10 cellular contexts compared by ENCODE assay signal in genomic region chr6:4359108-4359710, GRCh38.
DNase-seq lines count a peak whose midpoint lies in the region; ATAC-seq and TF ChIP-seq lines count a peak whose summit lies in the region.
"Had no signal": no experiment of that assay in that cellular context is flagged by ENCODE, and none has a peak within 500 bp of the region (broad histone marks: within the 10 kb centered on the region; RNA-seq: fewer than 3 reads in every experiment).

No MANE protein-coding gene starts in this region.

- peak overlapping the region; percentile 86 for H3K4me2 ChIP-seq in PC-9

- no peaks in the 10 kb centered on the region for H3K9me2 ChIP-seq in PC-9 (ENCODE audit: insufficient read depth)

- intact Hi-C loops in PC-9 (cut with micrococcal nuclease; ENCODE audit: unreplicated experiment) (loop anchor here (2.0 to 5.0 kb wide), 5 partner anchors 43 to 584 kb away; no protein-coding TSS in a partner anchor), upper lobe of right lung (cut with DNase I) (no loop called here)
- intact Hi-C loops in CD4-positive, alpha-beta T cell (cut with DNase I, micrococcal nuclease), result no loop called here

- no peaks in the 10 kb centered on the region for H3K9me3 ChIP-seq in PC-9 (ENCODE audit: insufficient read depth, low read depth)
- H3K9me3 ChIP-seq in endodermal cell (ENCODE audit: control insufficient read depth, low read length), result no peaks in the 10 kb centered on the region
- H3K9me3 ChIP-seq in mucosa of rectum (ENCODE audit: control insufficient read depth in 2 of 2, low read length in 2 of 2), result no peaks in the 10 kb centered on the region
- H3K9me3 ChIP-seq in upper lobe of right lung, result no peaks in the 10 kb centered on the region
- H3K9me3 ChIP-seq in CD4-positive, alpha-beta T cell (ENCODE audit: control insufficient read depth, low read length), result no peaks in the 10 kb centered on the region

- H3K27me3 ChIP-seq in PC-9 (ENCODE audit: insufficient read depth, low read depth), result no peaks in the 10 kb centered on the region
- H3K27me3 ChIP-seq in endodermal cell (ENCODE audit: control insufficient read depth, insufficient read depth, low read length, poor library complexity, severe bottlenecking), result no peaks in the 10 kb centered on the region
- H3K27me3 ChIP-seq in mucosa of rectum (ENCODE audit: control insufficient read depth in 2 of 2, insufficient read depth in 2 of 2, low read length in 2 of 2), result no peaks in the 10 kb centered on the region
- no peaks in the 10 kb centered on the region for H3K27me3 ChIP-seq in upper lobe of right lung
- no peaks in the 10 kb centered on the region for H3K27me3 ChIP-seq in CD4-positive, alpha-beta T cell (ENCODE audit: control insufficient read depth, insufficient read depth, low read length)
- H3K27me3 ChIP-seq: cardiac muscle cell had no signal

- H3K27ac Mint-ChIP-seq in endodermal cell (peak overlapping the region; percentile 62), T-cell (no peak overlapping the region)
- H3K27ac Mint-ChIP-seq in CD4-positive, alpha-beta T cell, result no peak overlapping the region
- H3K27ac Mint-ChIP-seq: T-helper 1 cell treated with Interleukin-12 subunit alpha and Interleukin-12 subunit beta and Interleukin-4 antibody, amounts not matched to agents 30 μg/mL and 1 μg/mL, for 36 hours had no signal

- H3K9ac ChIP-seq in endodermal cell (ENCODE audit: extremely low read depth, low read length, poor library complexity, severe bottlenecking), result no peak overlapping the region
- H3K9ac ChIP-seq in mucosa of rectum (ENCODE audit: low read depth in 1 of 2, low read length in 2 of 2), result peak overlapping the region in 1 of 2 donors; percentile 17

- H3K79me2 ChIP-seq in PC-9 (ENCODE audit: low read depth), result no peaks in the 10 kb centered on the region

- POLR2A ChIA-PET in PC-9 (lab: Charles Lee; ENCODE audit: unreplicated experiment), result interaction anchor here (0.5 to 1.0 kb wide), 7 partner anchors 45 to 375 kb away, joined by 3 to 23 read pairs (median 6); a partner anchor contains a TSS
- POLR2A ChIA-PET in CD4-positive, alpha-beta T cell (lab: Charles Lee), result no interaction called here
- POLR2A ChIA-PET in T-cell (lab: Charles Lee), result no interaction called here

- no peaks in the 10 kb centered on the region for H4K20me1 ChIP-seq in PC-9 (ENCODE audit: insufficient read depth)

- H3K4me3 ChIP-seq in PC-9 (peak overlapping the region; percentile 49; the same call in 1 of the 2 replicates), endodermal cell (ENCODE audit: low read length) (no peak overlapping the region), mucosa of rectum (ENCODE audit: low read length in 2 of 2) (peak overlapping the region in 1 of 2 donors; percentile 26), upper lobe of right lung (no peak overlapping the region)
- H3K4me3 ChIP-seq: cardiac muscle cell had no signal

- H3K36me3 ChIP-seq in PC-9 (ENCODE audit: low read depth), result no peaks in the 10 kb centered on the region
- H3K36me3 ChIP-seq in endodermal cell (ENCODE audit: control insufficient read depth, insufficient read depth, low read length), result no peaks in the 10 kb centered on the region
- H3K36me3 ChIP-seq in mucosa of rectum (ENCODE audit: control insufficient read depth in 2 of 2, insufficient read depth in 2 of 2, low read length in 2 of 2), result no peaks in the 10 kb centered on the region
- no peaks in the 10 kb centered on the region for H3K36me3 ChIP-seq in upper lobe of right lung
- H3K36me3 ChIP-seq: cardiac muscle cell had no signal

- CTCF ChIA-PET in PC-9 (lab: Charles Lee) (no interaction called here), T-cell (lab: Charles Lee) (no interaction called here)
- CTCF ChIA-PET in CD4-positive, alpha-beta T cell (lab: Charles Lee), result no interaction called here

- TSS peak; percentile 96 for BruUV-seq in PC-9 (replicated peaks; lab: Mats Ljungman, UMichigan)

- H3F3A ChIP-seq in PC-9 (ENCODE audit: insufficient read depth, low read depth), result peaks cover 25% of the 10 kb centered on the region

- H3K4me1 ChIP-seq in PC-9 (replicated peaks; ENCODE audit: insufficient read depth) (peaks cover 55% of the 10 kb centered on the region), endodermal cell (ENCODE audit: control insufficient read depth, insufficient read depth, low read length) (no peaks in the 10 kb centered on the region), mucosa of rectum (ENCODE audit: control insufficient read depth in 2 of 2, insufficient read depth in 2 of 2, low read length in 2 of 2) (peaks cover 23 to 35% of the 10 kb centered on the region in 2 donors), upper lobe of right lung (peaks cover 4% of the 10 kb centered on the region)

- WGBS in endodermal cell (ENCODE audit: insufficient coverage in 1 of 2, insufficient read length in 1 of 2), 2 experiments, result 81 to 85% methylated on average over 5 to 6 of the region's 7 CpGs

- H3K27me3 Mint-ChIP-seq in endodermal cell (ENCODE audit: insufficient read depth) (no peaks in the 10 kb centered on the region), T-cell (peaks cover 3 to 24% of the 10 kb centered on the region in 2 donors)
- H3K27me3 Mint-ChIP-seq in CD4-positive, alpha-beta T cell, result peaks cover 6% of the 10 kb centered on the region

- H3K36me3 Mint-ChIP-seq in endodermal cell (ENCODE audit: low read depth), result no peaks in the 10 kb centered on the region
- H3K36me3 Mint-ChIP-seq in CD4-positive, alpha-beta T cell (ENCODE audit: low read depth), result no peaks in the 10 kb centered on the region
- H3K36me3 Mint-ChIP-seq in T-cell, result no peaks in the 10 kb centered on the region

- H3K27ac ChIP-seq in PC-9, result peak overlapping the region; percentile 100
- no peak overlapping the region for H3K27ac ChIP-seq in endodermal cell (ENCODE audit: low read depth, low read length)
- peak overlapping the region; percentile 38 to 42 for H3K27ac ChIP-seq in mucosa of rectum (ENCODE audit: low read depth in 2 of 2, low read length in 2 of 2)
- H3K27ac ChIP-seq in upper lobe of right lung, result peak overlapping the region; percentile 24
- H3K27ac ChIP-seq in CD4-positive, alpha-beta T cell (ENCODE audit: low read depth, low read length), result no peak overlapping the region
- H3K27ac ChIP-seq: cardiac muscle cell had no signal

- ATAC-seq in upper lobe of right lung (no peak), T-cell (replicated peaks in 1 of 4) (no peak)
- ATAC-seq in CD4-positive, alpha-beta T cell (ENCODE audit: poor library complexity), result no peak

- TF ChIP-seq CTCF in PC-9 (conservative IDR thresholded peaks at IDR 0.05) (no peak), endodermal cell (conservative IDR thresholded peaks at IDR 0.05) (no peak), upper lobe of right lung (IDR thresholded peaks at IDR 0.05) (no peak)
- TF ChIP-seq CTCF in CD4-positive, alpha-beta T cell (IDR thresholded peaks at IDR 0.05), result no peak

- H3K4me3 Mint-ChIP-seq in endodermal cell (no peak overlapping the region), T-cell (no peak overlapping the region)
- H3K4me3 Mint-ChIP-seq in CD4-positive, alpha-beta T cell, result no peak overlapping the region
- H3K4me3 Mint-ChIP-seq: T-helper 1 cell treated with Interleukin-12 subunit alpha and Interleukin-12 subunit beta and Interleukin-4 antibody, amounts not matched to agents 30 μg/mL and 1 μg/mL, for 36 hours had no signal

- peak overlapping the region; percentile 39; the same call in 1 of the 2 replicates for H2AFZ ChIP-seq in PC-9

- H3K9me3 Mint-ChIP-seq in endodermal cell, result peaks cover 3% of the 10 kb centered on the region
- no peaks in the 10 kb centered on the region for H3K9me3 Mint-ChIP-seq in CD4-positive, alpha-beta T cell
- no peaks in the 10 kb centered on the region for H3K9me3 Mint-ChIP-seq in T-cell
- H3K9me3 Mint-ChIP-seq: T-helper 1 cell treated with Interleukin-12 subunit alpha and Interleukin-12 subunit beta and Interleukin-4 antibody, amounts not matched to agents 30 μg/mL and 1 μg/mL, for 36 hours had no signal

- DNase-seq in PC-9 (no peak), endodermal cell (no peak), upper lobe of right lung (no peak), NCI-H146 (lab: John Stamatoyannopoulos, UW) (no peak), T-cell (no peak)
- DNase-seq in CD4-positive, alpha-beta T cell, result no peak
- DNase-seq: NCI-H524 had no signal

- H3K4me1 Mint-ChIP-seq in endodermal cell, result peaks cover 7% of the 10 kb centered on the region
- no peaks in the 10 kb centered on the region for H3K4me1 Mint-ChIP-seq in CD4-positive, alpha-beta T cell (ENCODE audit: low read depth)
- H3K4me1 Mint-ChIP-seq in T-cell, result no peaks in the 10 kb centered on the region

Comparison
In these comparisons a context has a peak if more than half of its experiments do, and no peak if none do; other contexts are left out.
1. H3K27ac ChIP-seq: peak in PC-9 (single experiment), mucosa of rectum (2 of 2) and upper lobe of right lung (single experiment); none in endodermal cell (single experiment) and CD4-positive, alpha-beta T cell (single experiment).